ENCODE assay signal across 1 cellular context in genomic region chr3:155548194-155548593, GRCh38.
TF ChIP-seq lines count a peak whose summit lies in the region.

No MANE protein-coding gene starts in this region.

TF ChIP-seq in GM23338, 12 proteins besides CTCF, POLR2A, EP300 and RAD21 (continued from another document):
- TF ChIP-seq ZNF462 (CRISPR knock-in tag; IDR thresholded peaks at IDR 0.05): no peak
- TF ChIP-seq STAT1 (IDR thresholded peaks at IDR 0.05; ENCODE audit: unreplicated experiment): no peak
- no peak for TF ChIP-seq ZNF114 (CRISPR knock-in tag; IDR thresholded peaks at IDR 0.05)
- no peak for TF ChIP-seq REST (IDR thresholded peaks at IDR 0.05; ENCODE audit: unreplicated experiment)
- no peak for TF ChIP-seq ETS1 (IDR thresholded peaks at IDR 0.05)
- TF ChIP-seq EZH2phosphoT487 (IDR thresholded peaks at IDR 0.05; ENCODE audit: unreplicated experiment): no peak
- TF ChIP-seq JUNB (IDR thresholded peaks at IDR 0.05; ENCODE audit: unreplicated experiment): no peak
- no peak for TF ChIP-seq NANOG (IDR thresholded peaks at IDR 0.05; ENCODE audit: borderline replicate concordance)
